Comparison of ENCODE assay signal across 16 cellular contexts in the genomic region with DNA sequence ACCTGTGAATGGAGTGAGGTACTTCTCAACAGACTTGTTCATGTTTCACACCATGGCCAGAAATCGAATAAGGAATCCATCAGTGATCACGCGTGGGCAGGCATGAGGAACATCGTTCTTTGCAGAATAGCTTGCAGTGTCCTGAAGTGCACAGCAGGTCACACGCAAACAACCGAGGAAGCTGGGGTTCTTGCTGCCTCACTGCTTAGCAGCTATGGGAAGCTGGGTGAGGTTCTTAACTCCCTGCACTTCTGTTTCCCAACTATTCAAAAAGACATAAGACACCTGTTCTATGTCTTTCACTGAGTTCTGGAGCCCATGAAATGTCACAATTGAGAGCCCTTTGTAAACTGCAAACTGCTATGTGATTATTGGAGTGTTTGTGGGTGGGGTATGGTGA.
DNase-seq lines count a peak whose midpoint lies in the region; ATAC-seq and TF ChIP-seq lines count a peak whose summit lies in the region.
"Had no signal": no experiment of that assay in that cellular context is flagged by ENCODE, and none has a peak within 500 bp of the region (broad histone marks: within the 10 kb centered on the region; RNA-seq: fewer than 3 reads in every experiment).

No MANE protein-coding gene starts in this region.

- no peak overlapping the region for H3K4me3 ChIP-seq in right cardiac atrium (ENCODE audit: low read length)
- H3K4me3 ChIP-seq: A549, HAP-1 had no signal

- H3K4me1 Mint-ChIP-seq in type B pancreatic cell (ENCODE audit: unreplicated experiment), result peaks cover 42% of the 10 kb centered on the region
- H3K4me1 Mint-ChIP-seq: CD14-positive monocyte had no signal

- no peaks in the 10 kb centered on the region for H3K27me3 Mint-ChIP-seq in type B pancreatic cell

- POLR2A ChIA-PET in RWPE1 (lab: Yijun Ruan, JAX; ENCODE audit: low non-redundant PET), result no interaction called here

- peaks cover 15% of the 10 kb centered on the region for H3K4me1 ChIP-seq in right cardiac atrium (ENCODE audit: control insufficient read depth, insufficient read depth, low read length)

- ATAC-seq in Right ventricle myocardium inferior, result peak; percentile 58
- ATAC-seq in right cardiac atrium, result no peak

- TF ChIP-seq CTCF in RWPE1 (conservative IDR thresholded peaks at IDR 0.05; ENCODE audit: low read depth) (no peak), type B pancreatic cell (conservative IDR thresholded peaks at IDR 0.05) (no peak)

- CTCF ChIA-PET in RWPE1 (lab: Yijun Ruan, JAX), result no interaction called here

- intact Hi-C loops in Right ventricle myocardium inferior (cut with DNase I) (no loop called here), right cardiac atrium (cut with DNase I) (no loop called here)

- DNase-seq in Right ventricle myocardium inferior (ENCODE audit: missing footprints) (no peak), right cardiac atrium (no peak), RWPE1 (ENCODE audit: low spot score) (no peak), myocyte (ENCODE audit: low read depth) (peak; percentile 37), type B pancreatic cell (ENCODE audit: extremely low spot score, unreplicated experiment) (no peak), NCI-H2081 treated with DMSO at 0.1 percent for 48 hours (lab: John Stamatoyannopoulos, UW) (no peak), NCI-H1105 (lab: John Stamatoyannopoulos, UW) (no peak)
- DNase-seq: DMS79 treated with DMSO at 0.1 percent for 48 hours; NCI-H146; NCI-H345; NCI-H526 treated with DMSO at 0.1 percent for 48 hours; NK-92 treated with Interleukin-12 subunit alpha and Interleukin-12 subunit beta, amount 100 ng/mL, for 24 hours; OCI-M1 had no signal

- peaks cover 36% of the 10 kb centered on the region for H3K36me3 Mint-ChIP-seq in type B pancreatic cell
- H3K36me3 Mint-ChIP-seq: CD14-positive monocyte had no signal

- no peaks in the 10 kb centered on the region for H3K9me3 ChIP-seq in right cardiac atrium (ENCODE audit: control insufficient read depth, low read length)
- H3K9me3 ChIP-seq: A549, HAP-1 had no signal

- no peaks in the 10 kb centered on the region for H3K27me3 ChIP-seq in right cardiac atrium (ENCODE audit: control insufficient read depth, insufficient read depth)

- 72% methylated on average over 6 of the region's 6 CpGs for WGBS in right cardiac atrium

- peaks cover 7% of the 10 kb centered on the region for H3K9me3 Mint-ChIP-seq in type B pancreatic cell

- H3K27ac Mint-ChIP-seq in type B pancreatic cell, result no peak overlapping the region
- H3K27ac Mint-ChIP-seq: CD14-positive monocyte had no signal

- peak overlapping the region; percentile 1 for H3K4me3 Mint-ChIP-seq in type B pancreatic cell
- H3K4me3 Mint-ChIP-seq: CD14-positive monocyte had no signal

- no peak overlapping the region for H3K27ac ChIP-seq in right cardiac atrium (ENCODE audit: low read length)
- H3K27ac ChIP-seq in RWPE1, result peak overlapping the region; percentile 46; the same call in 1 of the 2 replicates
- H3K27ac ChIP-seq: A549 had no signal
